Comparison of ENCODE assay signal across 22 cellular contexts in genomic region chr20:18431206-18431605, GRCh38.
"Had no signal": no experiment of that assay in that cellular context is flagged by ENCODE, and none has a peak within 500 bp of the region (broad histone marks: within the 10 kb centered on the region; RNA-seq: fewer than 3 reads in every experiment).

No MANE protein-coding gene starts in this region.

- H3K36me3 Mint-ChIP-seq: activated naive CD8-positive, alpha-beta T cell treated with anti-CD3 and anti-CD28 coated beads for 36 hours had no signal

- H3K4me1 Mint-ChIP-seq: activated naive CD8-positive, alpha-beta T cell treated with anti-CD3 and anti-CD28 coated beads for 36 hours; activated T-helper 17 cell treated with anti-CD3 and anti-CD28 coated beads, Interleukin-2, amount 50 U/mL, for 72 hours; brain; central memory CD8-positive, alpha-beta T cell had no signal

- H3K4me3 ChIP-seq: esophagus muscularis mucosa, heart right ventricle, tibial artery, vagina had no signal

- H3K27ac ChIP-seq: esophagus muscularis mucosa, heart right ventricle, tibial artery, vagina had no signal

- H3K4me1 ChIP-seq: vagina had no signal

- H3K9me3 Mint-ChIP-seq: activated B cell treated with CpG ODN at 0.5 μM for 24 hours; activated CD8-positive, alpha-beta T cell treated with anti-CD3 and anti-CD28 coated beads for 36 hours; activated naive CD8-positive, alpha-beta T cell treated with anti-CD3 and anti-CD28 coated beads for 36 hours; activated T-helper 17 cell treated with anti-CD3 and anti-CD28 coated beads, Interleukin-2, amount 50 U/mL, for 72 hours; brain; central memory CD8-positive, alpha-beta T cell had no signal

- H3K4me3 Mint-ChIP-seq: activated B cell treated with CpG ODN at 0.5 μM for 24 hours; activated CD8-positive, alpha-beta T cell treated with anti-CD3 and anti-CD28 coated beads for 36 hours; activated naive CD8-positive, alpha-beta T cell treated with anti-CD3 and anti-CD28 coated beads for 36 hours; activated T-helper 17 cell treated with anti-CD3 and anti-CD28 coated beads, Interleukin-2, amount 50 U/mL, for 72 hours; brain; central memory CD8-positive, alpha-beta T cell had no signal

- H3K27me3 Mint-ChIP-seq: activated B cell treated with CpG ODN at 0.5 μM for 24 hours; activated CD8-positive, alpha-beta T cell treated with anti-CD3 and anti-CD28 coated beads for 36 hours; activated naive CD8-positive, alpha-beta T cell treated with anti-CD3 and anti-CD28 coated beads for 36 hours; activated T-helper 17 cell treated with anti-CD3 and anti-CD28 coated beads, Interleukin-2, amount 50 U/mL, for 72 hours; central memory CD8-positive, alpha-beta T cell had no signal

- H3K27me3 ChIP-seq: esophagus muscularis mucosa, heart right ventricle, tibial artery, vagina had no signal

- H3K36me3 ChIP-seq: heart right ventricle, vagina had no signal

- H3K9me3 ChIP-seq: esophagus muscularis mucosa, heart right ventricle, tibial artery, vagina had no signal

- ATAC-seq: activated CD8-positive, alpha-beta T cell treated with anti-CD3 and anti-CD28 coated beads for 36 hours; activated T-helper 17 cell treated with anti-CD3 and anti-CD28 coated beads, Interleukin-2, amount 50 U/mL, for 72 hours had no signal

- H3K27ac Mint-ChIP-seq: activated B cell treated with CpG ODN at 0.5 μM for 24 hours; activated CD8-positive, alpha-beta T cell treated with anti-CD3 and anti-CD28 coated beads for 36 hours; activated naive CD8-positive, alpha-beta T cell treated with anti-CD3 and anti-CD28 coated beads for 36 hours; activated T-helper 17 cell treated with anti-CD3 and anti-CD28 coated beads, Interleukin-2, amount 50 U/mL, for 72 hours; brain had no signal

- DNase-seq: activated B cell treated with CpG ODN at 0.5 μM for 24 hours; activated CD4-positive, alpha-beta T cell treated with anti-CD3 and anti-CD28 coated beads for 48 hours; activated CD8-positive, alpha-beta T cell treated with anti-CD3 and anti-CD28 coated beads for 36 hours; activated naive CD4-positive, alpha-beta T cell; activated naive CD8-positive, alpha-beta T cell treated with anti-CD3 and anti-CD28 coated beads for 36 hours; activated T-cell treated with anti-CD3 and anti-CD28 coated beads, Interleukin-2, amount 50 U/mL, for 1 hour; anterior cingulate cortex; cortex of kidney; heart right ventricle; occipital lobe; posterior cingulate gyrus; retina; stimulated activated CD4-positive, alpha-beta T cell treated with anti-CD3 and anti-CD28 coated beads, Interleukin-12 subunit alpha, Interleukin-12 subunit beta, amount 100 ng/mL, for 4 hours; stimulated activated CD4-positive, alpha-beta T cell treated with anti-CD3 and anti-CD28 coated beads, Interleukin-1b, Interleukin-23, amount 100 ng/mL, for 48 hours; stimulated activated CD8-positive, alpha-beta memory T cell treated with anti-CD3 and anti-CD28 coated beads, Interleukin-4, amount 100 ng/mL, for 48 hours; stimulated activated naive CD4-positive, alpha-beta T cell; tibial artery had no signal
